1 cellular context compared by ENCODE assay signal in the genomic region with DNA sequence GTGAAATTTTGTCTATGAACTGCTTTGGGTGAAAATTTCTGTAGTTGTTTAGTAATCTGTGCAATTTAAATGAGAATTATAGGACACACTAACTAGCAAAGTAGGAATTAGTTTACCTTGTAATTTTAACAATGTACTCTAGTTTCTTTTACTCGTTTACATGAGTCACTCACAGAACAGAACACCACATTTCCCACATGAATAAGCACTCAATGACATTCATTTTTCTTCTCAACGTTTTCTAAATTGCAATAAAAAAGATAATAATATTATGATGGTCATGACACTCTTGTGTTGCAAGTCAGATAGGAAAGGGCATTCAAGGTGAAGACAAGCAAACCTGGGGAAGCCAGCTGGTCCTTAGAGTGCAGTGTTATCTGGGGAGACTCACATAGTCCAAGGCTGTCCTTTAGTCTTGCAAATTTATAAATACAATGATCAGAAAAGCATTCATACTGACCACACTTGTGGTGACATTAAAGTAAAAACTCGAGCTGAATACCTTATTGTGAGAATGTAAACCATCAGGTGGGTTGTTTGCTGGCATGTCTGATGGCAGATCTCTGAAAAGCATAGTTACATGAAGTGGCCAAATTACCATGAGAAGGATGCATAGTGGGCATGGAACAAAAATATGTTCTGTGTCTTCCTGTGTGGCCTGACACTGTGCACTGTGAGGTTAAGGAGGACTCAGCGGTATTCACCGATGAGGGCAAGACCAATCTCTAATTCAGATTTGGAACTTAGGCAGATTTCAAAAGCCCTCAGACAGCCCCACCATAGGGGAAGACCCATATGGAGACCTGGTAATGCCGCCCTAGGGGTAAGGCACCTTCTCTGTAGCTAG.
TF ChIP-seq lines count a peak whose summit lies in the region.

No MANE protein-coding gene starts in this region.

TF ChIP-seq in H1, 55 proteins besides CTCF, POLR2A, EP300 and RAD21:
- no peak for TF ChIP-seq TEAD4 (IDR thresholded peaks at IDR 0.05; ENCODE audit: low read depth, low read length)
- TF ChIP-seq, protein P1, sequence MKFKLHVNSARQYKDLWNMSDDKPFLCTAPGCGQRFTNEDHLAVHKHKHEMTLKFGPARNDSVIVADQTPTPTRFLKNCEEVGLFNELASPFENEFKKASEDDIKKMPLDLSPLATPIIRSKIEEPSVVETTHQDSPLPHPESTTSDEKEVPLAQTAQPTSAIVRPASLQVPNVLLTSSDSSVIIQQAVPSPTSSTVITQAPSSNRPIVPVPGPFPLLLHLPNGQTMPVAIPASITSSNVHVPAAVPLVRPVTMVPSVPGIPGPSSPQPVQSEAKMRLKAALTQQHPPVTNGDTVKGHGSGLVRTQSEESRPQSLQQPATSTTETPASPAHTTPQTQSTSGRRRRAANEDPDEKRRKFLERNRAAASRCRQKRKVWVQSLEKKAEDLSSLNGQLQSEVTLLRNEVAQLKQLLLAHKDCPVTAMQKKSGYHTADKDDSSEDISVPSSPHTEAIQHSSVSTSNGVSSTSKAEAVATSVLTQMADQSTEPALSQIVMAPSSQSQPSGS (IDR thresholded peaks at IDR 0.05; ENCODE audit: low read length) = no peak
- no peak for TF ChIP-seq GABPA (IDR thresholded peaks at IDR 0.05; ENCODE audit: borderline replicate concordance, insufficient read depth, low read length)
- TF ChIP-seq JUND (IDR thresholded peaks at IDR 0.05; ENCODE audit: low read length) = no peak
- no peak for TF ChIP-seq EGR1 (IDR thresholded peaks at IDR 0.05; ENCODE audit: borderline replicate concordance, low read depth, low read length)
- no peak for TF ChIP-seq SIRT6 (IDR thresholded peaks at IDR 0.05; ENCODE audit: low read length)
- no peak for TF ChIP-seq TAF1 (IDR thresholded peaks at IDR 0.05; ENCODE audit: low read depth, low read length)
- TF ChIP-seq CHD2 (IDR thresholded peaks at IDR 0.05; ENCODE audit: low read length) = no peak
- TF ChIP-seq, protein P2, sequence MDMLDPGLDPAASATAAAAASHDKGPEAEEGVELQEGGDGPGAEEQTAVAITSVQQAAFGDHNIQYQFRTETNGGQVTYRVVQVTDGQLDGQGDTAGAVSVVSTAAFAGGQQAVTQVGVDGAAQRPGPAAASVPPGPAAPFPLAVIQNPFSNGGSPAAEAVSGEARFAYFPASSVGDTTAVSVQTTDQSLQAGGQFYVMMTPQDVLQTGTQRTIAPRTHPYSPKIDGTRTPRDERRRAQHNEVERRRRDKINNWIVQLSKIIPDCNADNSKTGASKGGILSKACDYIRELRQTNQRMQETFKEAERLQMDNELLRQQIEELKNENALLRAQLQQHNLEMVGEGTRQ (IDR thresholded peaks at IDR 0.05; ENCODE audit: low read length) = no peak
- TF ChIP-seq, protein P3, sequence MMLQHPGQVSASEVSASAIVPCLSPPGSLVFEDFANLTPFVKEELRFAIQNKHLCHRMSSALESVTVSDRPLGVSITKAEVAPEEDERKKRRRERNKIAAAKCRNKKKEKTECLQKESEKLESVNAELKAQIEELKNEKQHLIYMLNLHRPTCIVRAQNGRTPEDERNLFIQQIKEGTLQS (IDR thresholded peaks at IDR 0.05; ENCODE audit: insufficient read depth, low read depth, low read length) = no peak
- no peak for TF ChIP-seq ASH2L (IDR thresholded peaks at IDR 0.05; ENCODE audit: low read length)
- no peak for TF ChIP-seq SRF (IDR thresholded peaks at IDR 0.05; ENCODE audit: low read depth, low read length)
- no peak for TF ChIP-seq SP1 (IDR thresholded peaks at IDR 0.05; ENCODE audit: low read depth, low read length)
- TF ChIP-seq KDM4A (IDR thresholded peaks at IDR 0.05; ENCODE audit: low read depth, low read length, severe bottlenecking) = no peak
- no peak for TF ChIP-seq BRCA1 (IDR thresholded peaks at IDR 0.05; ENCODE audit: low read depth, low read length)
